In genomic region chr3:161322781-161323568, GRCh38 we compare ENCODE assay signal across 23 cellular contexts. TPM values are rescaled to one million over a fixed set of nuclear protein-coding genes. Genes with fewer than 3 reads are reported as not detected.
"Had no signal": no experiment of that assay in that cellular context is flagged by ENCODE, and none has a peak within 500 bp of the region (broad histone marks: within the 10 kb centered on the region; RNA-seq: fewer than 3 reads in every experiment).

No MANE protein-coding gene starts in this region.

- H3K4me3 ChIP-seq: esophagus muscularis mucosa, left ventricle myocardium inferior, lower lobe of right lung, sigmoid colon, skin epidermis had no signal

- H3K27me3 Mint-ChIP-seq: type B pancreatic cell had no signal

- H3K9me3 ChIP-seq: lower lobe of right lung, sigmoid colon had no signal

- H3K9me3 Mint-ChIP-seq: neural crest cell, type B pancreatic cell had no signal

- H3K36me3 Mint-ChIP-seq: memory B cell, mesothelial cell of epicardium, type B pancreatic cell had no signal

- H3K4me1 Mint-ChIP-seq: memory B cell, mesothelial cell of epicardium, neural crest cell had no signal

- H3K27me3 ChIP-seq: esophagus muscularis mucosa, sigmoid colon had no signal

- H3K27ac ChIP-seq: epithelial cell of prostate, esophagus muscularis mucosa, left ventricle myocardium inferior, lower lobe of right lung, sigmoid colon, skin epidermis had no signal

- ATAC-seq: effector memory CD8-positive, alpha-beta T cell; left cardiac atrium; lower lobe of right lung; natural killer cell had no signal

- FAIRE-seq: kidney, urothelium cell line had no signal

- H3K4me3 Mint-ChIP-seq: dendritic cell treated with granulocyte-macrophage colony-stimulating factor and Interleukin-4, amounts not matched to agents 40 ng/mL and 50 ng/mL, for 4 days; effector memory CD8-positive, alpha-beta T cell; immature natural killer cell; memory B cell; mesothelial cell of epicardium; natural killer cell; neural crest cell; type B pancreatic cell had no signal

- H3K36me3 ChIP-seq: esophagus muscularis mucosa, left ventricle myocardium inferior, lower lobe of right lung, sigmoid colon had no signal

- H3K27ac Mint-ChIP-seq: dendritic cell treated with granulocyte-macrophage colony-stimulating factor and Interleukin-4, amounts not matched to agents 40 ng/mL and 50 ng/mL, for 4 days; effector memory CD8-positive, alpha-beta T cell; immature natural killer cell; memory B cell; mesothelial cell of epicardium; natural killer cell; type B pancreatic cell had no signal

- DNase-seq: effector memory CD8-positive, alpha-beta T cell; foreskin fibroblast; immature natural killer cell; kidney; left cardiac atrium; left ventricle myocardium inferior; lower lobe of right lung; natural killer cell; posterior cingulate gyrus; sigmoid colon; stimulated activated naive CD4-positive, alpha-beta T cell treated with Interleukin-2 at 50 U/mL for 16 hours had no signal

- H3K4me1 ChIP-seq: esophagus muscularis mucosa, left ventricle myocardium inferior, lower lobe of right lung, sigmoid colon had no signal

RNA-seq across cellular contexts. Expression of gene SPTSSB, which starts 48.3 kb away (rescaled TPM):
- total RNA-seq: lower lobe of right lung, myocyte, osteocyte, pulmonary artery endothelial cell, sigmoid colon had no signal
